ENCODE assay signal across 19 cellular contexts in the genomic region with DNA sequence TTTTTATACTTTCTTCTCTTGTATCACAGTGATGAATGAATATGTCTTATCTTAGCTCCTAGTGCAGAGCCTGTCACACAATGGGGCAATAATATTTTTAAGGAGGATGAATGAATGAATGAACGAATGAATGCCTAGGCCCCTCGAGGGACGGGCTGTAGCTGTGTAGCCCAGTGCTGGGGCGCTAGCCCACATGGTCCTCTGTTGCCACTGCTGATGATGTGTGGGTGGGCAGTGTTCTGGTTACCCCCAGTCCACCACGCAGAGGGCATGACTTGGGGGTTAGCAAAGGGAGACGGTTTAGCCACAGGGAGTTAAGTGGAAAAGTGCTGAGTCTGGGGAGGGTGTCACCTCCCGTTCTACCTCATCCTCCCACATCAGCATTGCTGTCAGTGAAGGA.
DNase-seq lines count a peak whose midpoint lies in the region; ATAC-seq, FAIRE-seq and TF ChIP-seq lines count a peak whose summit lies in the region.
"Had no signal": no experiment of that assay in that cellular context is flagged by ENCODE, and none has a peak within 500 bp of the region (broad histone marks: within the 10 kb centered on the region; RNA-seq: fewer than 3 reads in every experiment).

No MANE protein-coding gene starts in this region.

- H2AK5ac ChIP-seq in H9 (ENCODE audit: insufficient read length, low read length) = no peak overlapping the region

- no peak for ATAC-seq in HepG2
- ATAC-seq: esophagus mucosa, gastroesophageal sphincter, mucosa of descending colon had no signal

- H2BK120ac ChIP-seq in H9 (ENCODE audit: low read depth, low read length, poor library complexity, severe bottlenecking) = no peak overlapping the region

- no peak overlapping the region for H3K56ac ChIP-seq in H9 (ENCODE audit: insufficient read length, low read depth, low read length)

- no peaks in the 10 kb centered on the region for H3K79me1 ChIP-seq in H9 (ENCODE audit: insufficient read depth, low read depth, low read length, poor library complexity, severe bottlenecking)

- no peaks in the 10 kb centered on the region for H3K36me3 ChIP-seq in smooth muscle cell (ENCODE audit: low read depth)
- peaks cover 15 to 33% of the 10 kb centered on the region in 2 experiments; a peak in 4 of 5 replicates for H3K36me3 ChIP-seq in HepG2 (replicated peaks in 1 of 2; ENCODE audit: control insufficient read depth in 1 of 2, insufficient read depth in 2 of 2, low read length in 2 of 2)

- no peak overlapping the region for H3K18ac ChIP-seq in H9 (ENCODE audit: insufficient read length, low read depth, low read length)

- H3K23ac ChIP-seq in H9 (ENCODE audit: insufficient read length, low read depth, low read length) = no peak overlapping the region

- no peak overlapping the region for H4K8ac ChIP-seq in H9 (replicated peaks; ENCODE audit: insufficient read length, low read depth, low read length)

- H3K4me1 Mint-ChIP-seq in H9 = no peaks in the 10 kb centered on the region
- H3K4me1 Mint-ChIP-seq in glutamatergic neuron (ENCODE audit: low read depth, unreplicated experiment) = peaks cover 14% of the 10 kb centered on the region

- H2BK20ac ChIP-seq in H9 (ENCODE audit: low read depth, low read length, poor library complexity, severe bottlenecking) = no peak overlapping the region

- no peak overlapping the region for H3K9ac ChIP-seq in H9 (ENCODE audit: extremely low read depth, insufficient read length, low read length)
- H3K9ac ChIP-seq in smooth muscle cell (ENCODE audit: low read depth) = no peak overlapping the region
- no peak overlapping the region for H3K9ac ChIP-seq in HepG2 (ENCODE audit: insufficient read depth, low read depth, low read length)

- no peaks in the 10 kb centered on the region for H4K20me1 ChIP-seq in H9 (ENCODE audit: control insufficient read depth, insufficient read depth, insufficient read length)
- no peaks in the 10 kb centered on the region for H4K20me1 ChIP-seq in smooth muscle cell (ENCODE audit: low read depth)
- no peaks in the 10 kb centered on the region for H4K20me1 ChIP-seq in HepG2 (ENCODE audit: insufficient read depth, low read length)

- H3K4ac ChIP-seq in H9 (ENCODE audit: low read depth, low read length) = no peak overlapping the region

- H3K27me3 Mint-ChIP-seq in H9 (ENCODE audit: low read depth) = no peaks in the 10 kb centered on the region
- H3K27me3 Mint-ChIP-seq in glutamatergic neuron (ENCODE audit: unreplicated experiment) = peaks cover 12% of the 10 kb centered on the region
- H3K27me3 Mint-ChIP-seq: B cell had no signal

- H3K79me2 ChIP-seq in H9 (ENCODE audit: insufficient read depth, low read length) (no peaks in the 10 kb centered on the region), smooth muscle cell (ENCODE audit: low read depth) (peaks cover 3% of the 10 kb centered on the region), HepG2 (ENCODE audit: insufficient read depth, low read length) (no peaks in the 10 kb centered on the region)

- POLR2A ChIA-PET in HepG2 (lab: Yijun Ruan, JAX) (no interaction called here), HEK293T (lab: Yijun Ruan, JAX) (no interaction called here)

- H4K5ac ChIP-seq in H9 (ENCODE audit: insufficient read length, low read depth, low read length) = no peak overlapping the region

- H3K4me3 ChIP-seq in smooth muscle cell (no peak overlapping the region), HepG2 (replicated peaks in 1 of 3; ENCODE audit: insufficient read depth in 1 of 3, low read depth in 2 of 3, low read length in 3 of 3) (no peak overlapping the region)
- H3K4me3 ChIP-seq: gastroesophageal sphincter, mucosa of descending colon, upper lobe of left lung had no signal

- TF ChIP-seq RAD21 in HepG2 (CRISPR knock-in tag; IDR thresholded peaks at IDR 0.05) = no peak

- H2BK12ac ChIP-seq in H9 (ENCODE audit: insufficient read length, low read depth, low read length) = no peak overlapping the region

- FAIRE-seq in HepG2 (lab: Jason Lieb, UNC) = no peak
- FAIRE-seq: H1 had no signal

- DNase-seq in activated CD4-positive, alpha-beta T cell treated with anti-CD3 and anti-CD28 coated beads for 48 hours = peak; percentile 2
- no peak for DNase-seq in activated CD4-positive, alpha-beta T cell treated with anti-CD3 and anti-CD28 coated beads, Interleukin-2, amount 50 U/mL, for 4 hours
- DNase-seq in H9 = no peak
- peak; percentile 2 for DNase-seq in glutamatergic neuron
- no peak for DNase-seq in smooth muscle cell (lab: John Stamatoyannopoulos, UW; ENCODE audit: unreplicated experiment)
- DNase-seq in HepG2 (ENCODE audit: low spot score) = no peak
- DNase-seq in occipital lobe (lab: John Stamatoyannopoulos, UW) = no peak
- no peak for DNase-seq in HEK293T (ENCODE audit: extremely low spot score)
- DNase-seq: 8988T; activated CD4-positive, alpha-beta T cell treated with anti-CD3 and anti-CD28 coated beads, Interleukin-2, amount 50 U/mL, for 1 hour; central memory CD4-positive, alpha-beta T cell; mucosa of descending colon; NCI-H1417; NCI-H526 had no signal

- intact Hi-C loops in HepG2 (cut with micrococcal nuclease; ENCODE audit: unreplicated experiment) = no loop called here

- BruUV-seq in HepG2 (replicated peaks; lab: Mats Ljungman, UMichigan) = no TSS peak

- H3K9me3 Mint-ChIP-seq in H9 (no peaks in the 10 kb centered on the region), glutamatergic neuron (ENCODE audit: unreplicated experiment) (peaks cover 14% of the 10 kb centered on the region)

- no peak overlapping the region for H3K27ac ChIP-seq in H9 (ENCODE audit: insufficient read length, low read depth, low read length)
- H3K27ac ChIP-seq in smooth muscle cell (ENCODE audit: low read depth) = peak overlapping the region; percentile 88
- no peak overlapping the region for H3K27ac ChIP-seq in HepG2 (ENCODE audit: extremely low read length, insufficient read depth, low read length)
- H3K27ac ChIP-seq: gastroesophageal sphincter, upper lobe of left lung had no signal

- no peaks in the 10 kb centered on the region for H3F3A ChIP-seq in smooth muscle cell (ENCODE audit: low read depth)

- TF ChIP-seq CTCF in H9 (conservative IDR thresholded peaks at IDR 0.05) (no peak), glutamatergic neuron (IDR thresholded peaks at IDR 0.05; ENCODE audit: partially characterized antibody, unreplicated experiment) (no peak), smooth muscle cell (IDR thresholded peaks at IDR 0.05; ENCODE audit: borderline replicate concordance, insufficient read depth, poor library complexity, severe bottlenecking) (no peak), HepG2 (CRISPR knock-in tag; IDR thresholded peaks at IDR 0.05) (no peak)

- H3T11ph ChIP-seq in H9 (ENCODE audit: low read length) = no peak overlapping the region

- H3K14ac ChIP-seq in H9 (ENCODE audit: insufficient read depth, low read length) = peak overlapping the region; percentile 53; the same call in 1 of the 2 replicates

- CTCF ChIA-PET in HepG2 (lab: Yijun Ruan, JAX; ENCODE audit: low intra/inter-chr PET ratio, low total read pairs) (no interaction called here), HEK293T (lab: Yijun Ruan, JAX) (no interaction called here)

- H3K36me3 Mint-ChIP-seq in H9 (ENCODE audit: insufficient read depth in 1 of 3, low read depth in 3 of 3) = peaks cover 0 to 4% (median 0%) of the 10 kb centered on the region in 3 experiments; a peak in 3 of 7 replicates
- peaks cover 10% of the 10 kb centered on the region for H3K36me3 Mint-ChIP-seq in glutamatergic neuron (ENCODE audit: unreplicated experiment)

- no peak overlapping the region for H2AFZ ChIP-seq in H9 (ENCODE audit: low read length)
- no peak overlapping the region for H2AFZ ChIP-seq in smooth muscle cell (ENCODE audit: low read depth)
- no peak overlapping the region for H2AFZ ChIP-seq in HepG2 (ENCODE audit: low read length)

- H3K4me2 ChIP-seq in H9 (ENCODE audit: insufficient read depth, insufficient read length, low read length) (no peak overlapping the region), smooth muscle cell (no peak overlapping the region), HepG2 (ENCODE audit: low read depth, low read length) (no peak overlapping the region)

- H3K4me3 Mint-ChIP-seq in H9 (no peak overlapping the region), glutamatergic neuron (ENCODE audit: unreplicated experiment) (no peak overlapping the region)
- H3K4me3 Mint-ChIP-seq: B cell had no signal

- no peak overlapping the region for H4K91ac ChIP-seq in H9 (ENCODE audit: insufficient read length, low read depth, low read length)

- no peaks in the 10 kb centered on the region for H3K23me2 ChIP-seq in H9 (ENCODE audit: insufficient read length, low read depth, low read length, poor library complexity, severe bottlenecking)

- no peak overlapping the region for H2BK5ac ChIP-seq in H9 (ENCODE audit: insufficient read length, low read length)

- H3K27ac Mint-ChIP-seq in H9 = no peak overlapping the region
- no peak overlapping the region for H3K27ac Mint-ChIP-seq in glutamatergic neuron (ENCODE audit: unreplicated experiment)
- H3K27ac Mint-ChIP-seq: B cell had no signal

- TF ChIP-seq POLR2A in HepG2 (IDR thresholded peaks at IDR 0.05; ENCODE audit: insufficient read depth in 1 of 2, low read depth in 2 of 2, low read length in 2 of 2) = no peak

- TF ChIP-seq EP300 in HepG2 (IDR thresholded peaks at IDR 0.05; ENCODE audit: low read depth in 2 of 2, low read length in 2 of 2) = no peak
- no peak for TF ChIP-seq EP300 in HepG2 (CRISPR knock-in tag; IDR thresholded peaks at IDR 0.05; ENCODE audit: borderline replicate concordance)

- H3K27me3 ChIP-seq in H9 (ENCODE audit: insufficient read depth, low read length) = no peaks in the 10 kb centered on the region
- no peaks in the 10 kb centered on the region for H3K27me3 ChIP-seq in smooth muscle cell (ENCODE audit: low read depth)
- no peaks in the 10 kb centered on the region for H3K27me3 ChIP-seq in HepG2 (ENCODE audit: control insufficient read depth in 1 of 2, insufficient read depth in 2 of 2, low read length in 2 of 2)
- H3K27me3 ChIP-seq: gastroesophageal sphincter, upper lobe of left lung had no signal

- in situ Hi-C loops in HepG2 (cut with HindIII; ENCODE audit: extremely low pct_ligation_motif_present, low pct_unique_long_range_greater_than_20kb) = no loop called here

- H3K9me3 ChIP-seq in H9 (ENCODE audit: control insufficient read depth, low read depth, low read length) (no peaks in the 10 kb centered on the region), smooth muscle cell (replicated peaks; ENCODE audit: low read depth) (no peaks in the 10 kb centered on the region), HepG2 (ENCODE audit: low read length) (no peaks in the 10 kb centered on the region)
- H3K9me3 ChIP-seq: gastroesophageal sphincter, mucosa of descending colon, upper lobe of left lung had no signal

- H3K4me1 ChIP-seq in H9 (ENCODE audit: insufficient read depth, low read length) (no peaks in the 10 kb centered on the region), smooth muscle cell (ENCODE audit: low read depth) (no peaks in the 10 kb centered on the region), HepG2 (ENCODE audit: insufficient read depth, low read length) (no peaks in the 10 kb centered on the region)

- H2BK15ac ChIP-seq in H9 (ENCODE audit: low read depth, low read length) = no peak overlapping the region

- WGBS in H9 (ENCODE audit: extremely low coverage, insufficient read length, low lambda C conversion rate) = no CpG with 5 or more reads among the region's 7 CpGs
- WGBS in smooth muscle cell (ENCODE audit: low lambda C conversion rate) = 81% methylated on average over 7 of the region's 7 CpGs
- 77% methylated on average over 6 of the region's 7 CpGs for WGBS in HepG2 (ENCODE audit: low lambda C conversion rate)

TF ChIP-seq in HEK293T, 16 proteins besides CTCF, POLR2A, EP300 and RAD21 (continues in another document):
- TF ChIP-seq NFRKB (IDR thresholded peaks at IDR 0.05) = no peak

Comparison
In these comparisons a context has a peak if more than half of its experiments do, and no peak if none do; other contexts are left out.
1. DNase-seq: peak in activated CD4-positive, alpha-beta T cell treated with anti-CD3 and anti-CD28 coated beads for 48 hours (single experiment) and glutamatergic neuron (single experiment); none in activated CD4-positive, alpha-beta T cell treated with anti-CD3 and anti-CD28 coated beads, Interleukin-2, amount 50 U/mL, for 4 hours (0 of 2), H9 (single experiment), smooth muscle cell (single experiment), HepG2 (single experiment), occipital lobe (single experiment) and HEK293T (single experiment).